1 cellular context compared by ENCODE assay signal in the genomic region with DNA sequence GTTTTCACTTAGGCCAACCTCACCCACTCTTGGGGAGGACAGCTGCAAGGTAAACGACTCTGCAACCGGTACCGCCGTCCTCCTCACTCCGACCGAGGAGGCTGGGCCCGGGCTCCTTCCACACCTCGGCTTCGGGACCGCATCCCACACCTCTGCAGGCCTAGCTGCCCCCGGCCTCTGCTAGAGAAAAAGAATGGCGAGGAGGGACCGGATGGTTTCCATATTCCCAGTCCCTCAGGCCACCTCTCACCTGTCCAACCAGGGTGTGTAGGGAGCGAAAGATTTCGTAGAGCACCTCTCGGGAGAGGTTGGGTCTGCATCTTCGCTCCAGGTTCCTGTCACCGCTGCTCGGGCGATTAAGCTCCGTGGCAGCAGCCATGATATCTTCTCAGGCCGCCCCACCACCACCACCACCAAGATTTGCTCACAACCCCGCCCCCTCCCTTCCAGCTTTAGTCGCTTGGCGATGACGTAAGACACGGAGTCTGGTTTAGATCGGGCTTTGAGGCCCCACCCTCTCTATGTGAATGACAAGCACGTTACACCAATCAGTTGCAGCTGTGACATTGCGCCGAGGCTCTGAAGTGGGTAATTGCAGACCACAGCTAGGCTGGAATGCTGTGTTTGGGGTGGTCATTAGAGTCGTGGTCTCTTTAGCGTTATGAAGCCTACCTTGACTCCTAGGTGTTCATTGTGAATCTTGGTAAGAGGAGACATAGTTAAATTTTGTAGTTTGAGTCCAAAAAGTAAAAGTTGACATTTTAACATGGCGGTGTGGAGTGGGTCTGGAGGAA.
TF ChIP-seq lines count a peak whose summit lies in the region.

MBIP (minus strand) TSS at position 428 of the 794 bp plus-strand sequence; CDS start at position 379, 49 bp downstream.

TF ChIP-seq in WTC11, 78 proteins besides CTCF, POLR2A, EP300 and RAD21 (continued from another document):
- no peak for TF ChIP-seq JUN (CRISPR knock-in tag; IDR thresholded peaks at IDR 0.05)
- no peak for TF ChIP-seq ZNF121 (CRISPR knock-in tag; IDR thresholded peaks at IDR 0.05)
- no peak for TF ChIP-seq ZNF423 (CRISPR knock-in tag; IDR thresholded peaks at IDR 0.05)
- TF ChIP-seq ATF6 (CRISPR knock-in tag; IDR thresholded peaks at IDR 0.05): no peak
- TF ChIP-seq RELA (CRISPR knock-in tag; IDR thresholded peaks at IDR 0.05; ENCODE audit: borderline replicate concordance): no peak
- no peak for TF ChIP-seq MLX (CRISPR knock-in tag; IDR thresholded peaks at IDR 0.05)
- TF ChIP-seq CDX4 (CRISPR knock-in tag; IDR thresholded peaks at IDR 0.05; ENCODE audit: borderline replicate concordance): no peak
- TF ChIP-seq FOXK1 (CRISPR knock-in tag; IDR thresholded peaks at IDR 0.05): peak; percentile 54; the same call in 1 of the 2 replicates
- TF ChIP-seq CREM (CRISPR knock-in tag; IDR thresholded peaks at IDR 0.05): peak; percentile 93
- no peak for TF ChIP-seq MXD4 (CRISPR knock-in tag; IDR thresholded peaks at IDR 0.05; ENCODE audit: borderline replicate concordance)
- no peak for TF ChIP-seq STAT6 (CRISPR knock-in tag; conservative IDR thresholded peaks at IDR 0.05; ENCODE audit: low read depth)
- no peak for TF ChIP-seq NFATC4 (CRISPR knock-in tag; IDR thresholded peaks at IDR 0.05)
- no peak for TF ChIP-seq NR3C1 (CRISPR knock-in tag; conservative IDR thresholded peaks at IDR 0.05; ENCODE audit: low read depth)
- no peak for TF ChIP-seq ZNF281 (CRISPR knock-in tag; IDR thresholded peaks at IDR 0.05)
- TF ChIP-seq USF2 (CRISPR knock-in tag; IDR thresholded peaks at IDR 0.05): no peak
- peak; percentile 77 for TF ChIP-seq GABPB1 (CRISPR knock-in tag; IDR thresholded peaks at IDR 0.05)
- TF ChIP-seq ZNF512 (CRISPR knock-in tag; IDR thresholded peaks at IDR 0.05; ENCODE audit: borderline replicate concordance): no peak
- no peak for TF ChIP-seq ZNF416 (CRISPR knock-in tag; IDR thresholded peaks at IDR 0.05)
- no peak for TF ChIP-seq PREB (CRISPR knock-in tag; IDR thresholded peaks at IDR 0.05; ENCODE audit: borderline replicate concordance)
- TF ChIP-seq, protein P1, sequence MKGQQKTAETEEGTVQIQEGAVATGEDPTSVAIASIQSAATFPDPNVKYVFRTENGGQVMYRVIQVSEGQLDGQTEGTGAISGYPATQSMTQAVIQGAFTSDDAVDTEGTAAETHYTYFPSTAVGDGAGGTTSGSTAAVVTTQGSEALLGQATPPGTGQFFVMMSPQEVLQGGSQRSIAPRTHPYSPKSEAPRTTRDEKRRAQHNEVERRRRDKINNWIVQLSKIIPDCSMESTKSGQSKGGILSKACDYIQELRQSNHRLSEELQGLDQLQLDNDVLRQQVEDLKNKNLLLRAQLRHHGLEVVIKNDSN (CRISPR knock-in tag; IDR thresholded peaks at IDR 0.05): no peak
- TF ChIP-seq TCF7 (CRISPR knock-in tag; IDR thresholded peaks at IDR 0.05; ENCODE audit: low read depth): no peak
- peak; percentile 77 for TF ChIP-seq NFYB (CRISPR knock-in tag; conservative IDR thresholded peaks at IDR 0.05; ENCODE audit: low read depth)
- no peak for TF ChIP-seq HMGA2 (CRISPR knock-in tag; IDR thresholded peaks at IDR 0.05)
- TF ChIP-seq ZNF425 (CRISPR knock-in tag; conservative IDR thresholded peaks at IDR 0.05): no peak
- TF ChIP-seq, protein P2, sequence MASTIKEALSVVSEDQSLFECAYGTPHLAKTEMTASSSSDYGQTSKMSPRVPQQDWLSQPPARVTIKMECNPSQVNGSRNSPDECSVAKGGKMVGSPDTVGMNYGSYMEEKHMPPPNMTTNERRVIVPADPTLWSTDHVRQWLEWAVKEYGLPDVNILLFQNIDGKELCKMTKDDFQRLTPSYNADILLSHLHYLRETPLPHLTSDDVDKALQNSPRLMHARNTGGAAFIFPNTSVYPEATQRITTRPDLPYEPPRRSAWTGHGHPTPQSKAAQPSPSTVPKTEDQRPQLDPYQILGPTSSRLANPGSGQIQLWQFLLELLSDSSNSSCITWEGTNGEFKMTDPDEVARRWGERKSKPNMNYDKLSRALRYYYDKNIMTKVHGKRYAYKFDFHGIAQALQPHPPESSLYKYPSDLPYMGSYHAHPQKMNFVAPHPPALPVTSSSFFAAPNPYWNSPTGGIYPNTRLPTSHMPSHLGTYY (CRISPR knock-in tag; IDR thresholded peaks at IDR 0.05): no peak
- TF ChIP-seq TEAD1 (CRISPR knock-in tag; IDR thresholded peaks at IDR 0.05): no peak
- no peak for TF ChIP-seq NR2C2 (CRISPR knock-in tag; IDR thresholded peaks at IDR 0.05)
- no peak for TF ChIP-seq ATF3 (CRISPR knock-in tag; conservative IDR thresholded peaks at IDR 0.05)
- no peak for TF ChIP-seq SOX15 (CRISPR knock-in tag; IDR thresholded peaks at IDR 0.05)
- no peak for TF ChIP-seq ZNF138 (CRISPR knock-in tag; conservative IDR thresholded peaks at IDR 0.05)
